Comparison of ENCODE assay signal across 1 cellular context in the genomic region with DNA sequence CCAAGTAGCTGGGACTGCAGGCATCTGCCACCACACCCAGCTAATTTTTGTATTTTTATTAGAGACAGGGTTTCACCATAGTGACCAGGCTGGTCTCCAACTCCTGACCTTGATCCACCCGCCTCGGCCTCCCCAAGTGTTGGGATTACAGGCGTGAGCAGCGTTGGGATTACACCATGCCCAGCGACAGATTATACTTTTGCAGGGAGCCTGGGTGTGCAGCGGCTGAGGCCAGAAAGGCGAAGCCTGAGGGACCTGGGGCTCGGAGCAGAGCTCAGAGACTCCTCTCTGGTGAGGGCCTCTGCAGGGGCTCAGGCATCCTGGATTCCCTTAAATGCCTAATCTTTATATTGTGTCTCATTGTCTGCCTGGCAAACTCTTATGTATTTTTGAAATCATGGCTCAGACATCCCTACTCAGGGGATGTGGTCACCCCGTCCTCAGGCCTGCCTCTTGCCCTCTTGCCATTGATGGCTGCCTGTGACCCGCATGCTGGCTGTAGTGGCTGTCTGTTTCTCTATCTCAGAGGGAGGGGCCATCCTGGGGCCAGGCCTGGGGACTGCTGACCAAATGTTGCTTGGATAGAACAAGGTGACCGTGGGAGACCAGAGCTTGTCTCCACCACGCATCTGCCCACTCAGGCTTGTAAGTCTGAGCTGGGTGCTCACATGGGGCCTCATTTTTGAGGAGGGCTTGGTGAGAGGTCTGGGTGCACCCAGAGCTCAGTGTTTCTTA.
TF ChIP-seq lines count a peak whose summit lies in the region.

No MANE protein-coding gene starts in this region.

TF ChIP-seq in IMR-90, 13 proteins besides CTCF, POLR2A, EP300 and RAD21 (continued from another document):
- TF ChIP-seq, protein P1, sequence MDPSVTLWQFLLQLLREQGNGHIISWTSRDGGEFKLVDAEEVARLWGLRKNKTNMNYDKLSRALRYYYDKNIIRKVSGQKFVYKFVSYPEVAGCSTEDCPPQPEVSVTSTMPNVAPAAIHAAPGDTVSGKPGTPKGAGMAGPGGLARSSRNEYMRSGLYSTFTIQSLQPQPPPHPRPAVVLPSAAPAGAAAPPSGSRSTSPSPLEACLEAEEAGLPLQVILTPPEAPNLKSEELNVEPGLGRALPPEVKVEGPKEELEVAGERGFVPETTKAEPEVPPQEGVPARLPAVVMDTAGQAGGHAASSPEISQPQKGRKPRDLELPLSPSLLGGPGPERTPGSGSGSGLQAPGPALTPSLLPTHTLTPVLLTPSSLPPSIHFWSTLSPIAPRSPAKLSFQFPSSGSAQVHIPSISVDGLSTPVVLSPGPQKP (IDR thresholded peaks at IDR 0.05; ENCODE audit: borderline replicate concordance, low read depth, low read length): no peak
- TF ChIP-seq NFE2L2 (IDR thresholded peaks at IDR 0.05; ENCODE audit: low read depth, low read length) (no peak), FOS (IDR thresholded peaks at IDR 0.05; ENCODE audit: low read depth, low read length) (no peak), BHLHE40 (IDR thresholded peaks at IDR 0.05; ENCODE audit: low read depth, low read length) (no peak), MXI1 (IDR thresholded peaks at IDR 0.05; ENCODE audit: borderline replicate concordance, low read depth, low read length) (no peak), MAFK (IDR thresholded peaks at IDR 0.05; ENCODE audit: low read depth, low read length) (no peak), CHD1 (IDR thresholded peaks at IDR 0.05; ENCODE audit: low read depth, low read length) (no peak), SMC3 (IDR thresholded peaks at IDR 0.05; ENCODE audit: low read depth, low read length) (no peak), CEBPB (IDR thresholded peaks at IDR 0.05; ENCODE audit: low read depth, low read length) (no peak), MAZ (IDR thresholded peaks at IDR 0.05; ENCODE audit: borderline replicate concordance, low read depth, low read length) (no peak), RFX5 (IDR thresholded peaks at IDR 0.05; ENCODE audit: low read depth, low read length) (no peak)
- TF ChIP-seq, protein P2, sequence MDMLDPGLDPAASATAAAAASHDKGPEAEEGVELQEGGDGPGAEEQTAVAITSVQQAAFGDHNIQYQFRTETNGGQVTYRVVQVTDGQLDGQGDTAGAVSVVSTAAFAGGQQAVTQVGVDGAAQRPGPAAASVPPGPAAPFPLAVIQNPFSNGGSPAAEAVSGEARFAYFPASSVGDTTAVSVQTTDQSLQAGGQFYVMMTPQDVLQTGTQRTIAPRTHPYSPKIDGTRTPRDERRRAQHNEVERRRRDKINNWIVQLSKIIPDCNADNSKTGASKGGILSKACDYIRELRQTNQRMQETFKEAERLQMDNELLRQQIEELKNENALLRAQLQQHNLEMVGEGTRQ (IDR thresholded peaks at IDR 0.05; ENCODE audit: low read depth, low read length): no peak
